8 cellular contexts compared by ENCODE assay signal in genomic region chr10:986881-987634, GRCh38.
DNase-seq lines count a peak whose midpoint lies in the region; TF ChIP-seq lines count a peak whose summit lies in the region.

No MANE protein-coding gene starts in this region.

- peaks cover 18% of the 10 kb centered on the region in 2 experiments for H3K4me1 ChIP-seq in neutrophil (ENCODE audit: control insufficient read depth in 1 of 2, insufficient read depth in 1 of 2, low read depth in 1 of 2, low read length in 1 of 2)

- no peaks in the 10 kb centered on the region for H3K36me3 ChIP-seq in neutrophil

- H3K27ac ChIP-seq in epithelial cell of prostate (peak overlapping the region; percentile 92), neutrophil (no peak overlapping the region)

- no peak for TF ChIP-seq CTCF in neutrophil (IDR thresholded peaks at IDR 0.05)

- peak; percentile 40 for DNase-seq in DMS53 (lab: John Stamatoyannopoulos, UW)
- no peak for DNase-seq in DMS53 treated with DMSO at 0.1 percent for 48 hours (lab: John Stamatoyannopoulos, UW; ENCODE audit: unreplicated experiment)
- peak; percentile 90 for DNase-seq in RKO (ENCODE audit: low spot score)
- no peak for DNase-seq in epithelial cell of prostate (ENCODE audit: low read depth, low spot score)
- DNase-seq in RPMI8226, result no peak
- no peak for DNase-seq in HPDE6-E6E7 (ENCODE audit: extremely low spot score)
- no peak for DNase-seq in NK-92 (lab: John Stamatoyannopoulos, UW; ENCODE audit: unreplicated experiment)

- peak overlapping the region; percentile 94 to 97 for H3K4me3 ChIP-seq in neutrophil (ENCODE audit: low read depth in 1 of 2, low read length in 1 of 2)

- no peaks in the 10 kb centered on the region for H3K27me3 ChIP-seq in neutrophil

- no peaks in the 10 kb centered on the region for H3K9me3 ChIP-seq in neutrophil

Comparison
In these comparisons a context has a peak if more than half of its experiments do, and no peak if none do; other contexts are left out.
1. DNase-seq: peak in DMS53 (single experiment) and RKO (single experiment); none in DMS53 treated with DMSO at 0.1 percent for 48 hours (single experiment), epithelial cell of prostate (single experiment), RPMI8226 (single experiment), HPDE6-E6E7 (single experiment) and NK-92 (single experiment).